ENCODE assay signal across 19 cellular contexts in the genomic region with DNA sequence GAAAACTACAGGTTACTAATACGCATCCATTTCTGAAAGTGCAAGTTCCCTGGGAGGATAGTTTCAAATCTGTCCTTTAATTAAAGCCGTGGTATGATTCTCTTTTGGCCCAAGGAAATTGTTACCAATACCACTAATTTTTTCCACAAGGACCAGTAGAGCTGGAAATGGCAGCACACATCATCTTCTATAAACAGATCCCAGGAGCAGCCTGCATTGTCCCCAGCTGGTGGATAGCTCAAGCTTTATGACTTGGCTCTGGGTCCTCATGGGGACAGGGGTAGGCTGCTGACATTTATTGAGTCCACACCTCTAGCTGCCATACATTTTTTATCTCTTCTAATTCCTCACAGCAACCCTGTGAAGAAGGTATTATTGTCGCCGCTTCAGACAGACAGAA. TPM values are rescaled to one million over a fixed set of nuclear protein-coding genes. Genes with fewer than 3 reads are reported as not detected.
"Had no signal": no experiment of that assay in that cellular context is flagged by ENCODE, and none has a peak within 500 bp of the region (broad histone marks: within the 10 kb centered on the region; RNA-seq: fewer than 3 reads in every experiment).

No MANE protein-coding gene starts in this region.

- H3K36me3 ChIP-seq: breast epithelium, left lung had no signal

- DNase-seq: activated CD4-positive, alpha-beta T cell treated with anti-CD3 and anti-CD28 coated beads, Interleukin-2, amount 10 ng/mL, durations not matched to agents 7 days and 5 days; activated CD4-positive, CD25-positive, alpha-beta regulatory T cell; activated CD8-positive, alpha-beta memory T cell treated with anti-CD3 and anti-CD28 coated beads, Interleukin-2, amount 50 U/mL, for 48 hours; activated naive CD4-positive, alpha-beta T cell treated with Interleukin-2 at 50 U/mL for 16 hours; activated naive CD8-positive, alpha-beta T cell treated with anti-CD3 and anti-CD28 coated beads, Interleukin-2, amount 50 U/mL, for 24 hours; aorta; erythroblast; hypothalamus; kidney; left lung; nephron progenitor cell; stimulated activated CD4-positive, alpha-beta T cell treated with anti-CD3 and anti-CD28 coated beads, Interleukin-1b, Interleukin-23, amount 100 ng/mL, for 48 hours had no signal

- H3K4me3 ChIP-seq: breast epithelium, left lung had no signal

- ATAC-seq: activated naive CD8-positive, alpha-beta T cell treated with anti-CD3 and anti-CD28 coated beads, Interleukin-2, amount 50 U/mL, for 24 hours; left lung; sciatic nerve; stimulated activated effector memory CD8-positive, alpha-beta T cell treated with anti-CD3 and anti-CD28 coated beads, Interleukin-12 subunit alpha, Interleukin-12 subunit beta, amount 100 ng/mL, for 72 hours had no signal

- H3K9me3 ChIP-seq: breast epithelium, left lung had no signal

- H3K27ac ChIP-seq: breast epithelium, left lung had no signal

RNA-seq across cellular contexts. Expression of a gene that starts 35.8 kb away (rescaled TPM):
- total RNA-seq: activated CD4-positive, alpha-beta T cell treated with anti-CD3 and anti-CD28 coated beads, Interleukin-2, amount 10 ng/mL, durations not matched to agents 7 days and 5 days; aorta; breast epithelium; kidney; left lung; omental fat pad; progenitor cell of endocrine pancreas; sciatic nerve; ureter had no signal
- polyA plus RNA-seq: aorta, thymus had no signal

RNA-seq across cellular contexts. Expression of a gene that starts 45.0 kb away (rescaled TPM):
- total RNA-seq: kidney, left lung, progenitor cell of endocrine pancreas, ureter had no signal
